In the genomic region with DNA sequence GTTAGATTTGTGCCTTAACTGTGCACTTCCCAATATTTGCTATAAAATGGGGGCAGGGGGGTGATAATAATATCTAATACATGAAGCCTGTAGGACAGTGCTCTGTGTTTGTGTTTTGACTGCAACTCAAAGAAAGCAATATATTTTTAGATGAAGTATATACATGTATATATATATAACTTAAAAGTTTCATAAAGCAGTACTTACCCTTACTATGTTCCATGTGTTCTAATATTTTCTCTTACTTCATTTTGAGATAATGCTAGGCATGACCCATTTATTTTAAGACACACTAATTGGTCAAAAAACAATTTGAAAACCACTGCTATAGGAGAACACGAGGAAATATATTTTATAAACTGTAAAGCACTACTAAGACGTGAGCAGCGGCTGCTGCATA, we compare ENCODE assay signal across 9 cellular contexts. TPM values are rescaled to one million over a fixed set of nuclear protein-coding genes. Genes with fewer than 3 reads are reported as not detected.
DNase-seq lines count a peak whose midpoint lies in the region; ATAC-seq and TF ChIP-seq lines count a peak whose summit lies in the region.
"Had no signal": no experiment of that assay in that cellular context is flagged by ENCODE, and none has a peak within 500 bp of the region (broad histone marks: within the 10 kb centered on the region; RNA-seq: fewer than 3 reads in every experiment).

No MANE protein-coding gene starts in this region.

- H3K36me3 ChIP-seq in ACC112 (ENCODE audit: insufficient read depth, low read length) (peaks cover 16% of the 10 kb centered on the region), breast epithelium (no peaks in the 10 kb centered on the region), muscle layer of duodenum (ENCODE audit: control insufficient read depth in 1 of 2, insufficient read depth in 2 of 2, low read length in 2 of 2) (peaks cover 1 to 4% of the 10 kb centered on the region in 2 donors), tibial nerve (peaks cover 0 to 15% (median 0%) of the 10 kb centered on the region in 3 donors)

- H3K27ac ChIP-seq in ACC112 (ENCODE audit: low read depth, low read length) (no peak overlapping the region), HL-60 (replicated peaks) (no peak overlapping the region), breast epithelium (no peak overlapping the region), muscle layer of duodenum (ENCODE audit: low read length) (no peak overlapping the region), tibial nerve (no peak overlapping the region)

- no peak overlapping the region for H2AFZ ChIP-seq in ACC112 (ENCODE audit: low read length, unreplicated experiment)

- intact Hi-C loops in breast epithelium (cut with DNase I; ENCODE audit: low total_unique reads): no loop called here

- H3K4me1 ChIP-seq in ACC112 (ENCODE audit: control insufficient read depth, insufficient read depth, low read length, unreplicated experiment) (peaks cover 27% of the 10 kb centered on the region), breast epithelium (peaks cover 0 to 10% of the 10 kb centered on the region in 2 donors), muscle layer of duodenum (ENCODE audit: control insufficient read depth in 1 of 2, insufficient read depth in 2 of 2, low read length in 2 of 2) (peaks cover 20 to 59% of the 10 kb centered on the region in 2 donors), tibial nerve (peaks cover 0 to 82% (median 39%) of the 10 kb centered on the region in 4 donors)

- H3K4me3 ChIP-seq in ACC112 (ENCODE audit: low read depth, low read length) (peak overlapping the region; percentile 95), HL-60 (replicated peaks; ENCODE audit: insufficient read depth, low read length) (peak overlapping the region; percentile 79), breast epithelium (peak overlapping the region; percentile 92 to 99 (median 94)), muscle layer of duodenum (ENCODE audit: low read depth in 1 of 2, low read length in 2 of 2) (peak overlapping the region; percentile 83 to 88), tibial nerve (peak overlapping the region in 2 of 4 donors; percentile 75 to 90)

- peaks cover 77% of the 10 kb centered on the region for H3K79me2 ChIP-seq in ACC112 (ENCODE audit: control insufficient read depth, insufficient read depth, low read length, unreplicated experiment)

- TF ChIP-seq EP300 in tibial nerve (IDR thresholded peaks at IDR 0.05): no peak

- H3K27me3 ChIP-seq in ACC112 (ENCODE audit: insufficient read depth, low read length): no peaks in the 10 kb centered on the region
- H3K27me3 ChIP-seq in HL-60 (ENCODE audit: insufficient read depth, poor library complexity, severe bottlenecking): no peaks in the 10 kb centered on the region
- H3K27me3 ChIP-seq in breast epithelium: no peaks in the 10 kb centered on the region
- H3K27me3 ChIP-seq in muscle layer of duodenum (ENCODE audit: low read depth, low read length): no peaks in the 10 kb centered on the region
- no peaks in the 10 kb centered on the region for H3K27me3 ChIP-seq in tibial nerve

- no peak for TF ChIP-seq POLR2A in breast epithelium (IDR thresholded peaks at IDR 0.05)
- TF ChIP-seq POLR2A in tibial nerve (IDR thresholded peaks at IDR 0.05): no peak

- TF ChIP-seq CTCF in HL-60 (IDR thresholded peaks at IDR 0.05; ENCODE audit: insufficient read depth, low read length) (no peak), breast epithelium (IDR thresholded peaks at IDR 0.05) (no peak), tibial nerve (IDR thresholded peaks at IDR 0.05) (no peak)

- no peaks in the 10 kb centered on the region for H3K9me3 ChIP-seq in breast epithelium
- no peaks in the 10 kb centered on the region for H3K9me3 ChIP-seq in muscle layer of duodenum (ENCODE audit: control insufficient read depth in 1 of 2, low read length in 2 of 2)
- H3K9me3 ChIP-seq in tibial nerve: no peaks in the 10 kb centered on the region

- ATAC-seq in GM21619 (IDR thresholded peaks at IDR 0.05; ENCODE audit: unreplicated experiment): no peak
- ATAC-seq: esophagus mucosa had no signal

- 50 to 51% methylated on average over 3 of the region's 3 CpGs for WGBS in tibial nerve, 2 donors

- no peak for DNase-seq in HL-60 (ENCODE audit: low read depth in 1 of 2, low spot score in 1 of 2)
- no peak for DNase-seq in breast epithelium (ENCODE audit: low spot score in 2 of 2)
- no peak for DNase-seq in central memory CD4-positive, alpha-beta T cell
- no peak for DNase-seq in NCI-H526 (lab: John Stamatoyannopoulos, UW)
- no peak for DNase-seq in tibial nerve (ENCODE audit: low spot score in 2 of 2)

RNA-seq across cellular contexts. Expression of gene TRIM52, which starts 2.4 kb away (rescaled TPM):
- total RNA-seq in breast epithelium: 10 to 100 TPM; 12.8 to 18.6 (median 18.4) TPM
- 10 to 100 TPM; 12.3 to 20.3 (median 16.4) TPM for total RNA-seq in tibial nerve

RNA-seq across cellular contexts. Expression of gene RACK1, which starts 14.9 kb away (rescaled TPM):
- total RNA-seq in breast epithelium (1,000 to 10,000 TPM; 2,096 to 2,842 (median 2,553) TPM), tibial nerve (1,000 to 10,000 TPM; 1,722 to 2,174 (median 1,870) TPM)

RNA-seq across cellular contexts. Expression of gene TRIM41, which starts 35.5 kb away (rescaled TPM):
- total RNA-seq in breast epithelium: 10 to 100 TPM; 14.1 to 16.0 (median 15.1) TPM
- 10 to 100 TPM; 17.9 to 25.7 (median 22.7) TPM for total RNA-seq in tibial nerve

RNA-seq across cellular contexts. Expression of gene TRIM7, which starts 53.6 kb away (rescaled TPM):
- total RNA-seq in breast epithelium (1 to 10 TPM in 2 of 3 donors, under 1 TPM in 1; 0.29 to 5.4 (median 5.2) TPM), tibial nerve (10 to 100 TPM in 3 of 4 donors, 1 to 10 TPM in 1; 3.7 to 12.1 (median 10.6) TPM)
